In the genomic region with DNA sequence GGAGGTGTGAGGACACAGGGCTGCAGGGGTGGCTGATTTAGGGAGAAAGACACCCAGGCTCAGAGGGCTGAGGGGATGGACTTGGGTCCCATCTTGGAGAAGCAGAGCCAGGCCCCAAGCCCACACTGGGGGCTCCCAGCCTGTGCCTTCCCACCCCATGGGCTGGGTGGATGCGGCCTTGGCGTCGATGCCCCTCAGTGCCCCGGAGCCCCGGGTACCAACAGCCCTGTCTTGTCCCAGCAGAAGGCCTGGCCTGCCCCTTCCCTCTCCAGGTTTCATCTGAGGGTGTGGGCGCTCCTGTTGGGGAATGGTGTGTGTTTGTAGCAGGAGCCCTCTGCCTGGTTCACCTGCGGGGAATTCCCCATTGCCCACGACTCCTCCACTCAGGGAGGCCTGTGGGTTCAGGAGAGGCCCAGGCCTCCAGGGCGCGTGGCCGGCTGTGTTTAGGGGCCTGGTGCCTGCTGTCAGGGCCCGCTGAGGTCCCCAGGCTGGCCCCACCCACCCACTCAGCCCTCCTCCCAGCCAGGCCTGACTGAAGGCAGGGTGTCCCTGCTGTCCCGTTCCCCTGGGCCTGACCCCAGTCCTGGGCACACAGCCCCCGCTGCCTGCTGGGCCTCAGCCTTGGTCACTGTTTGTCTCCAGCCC, we compare ENCODE assay signal across 20 cellular contexts. TPM values are rescaled to one million over a fixed set of nuclear protein-coding genes. Genes with fewer than 3 reads are reported as not detected.
"Had no signal": no experiment of that assay in that cellular context is flagged by ENCODE, and none has a peak within 500 bp of the region (broad histone marks: within the 10 kb centered on the region; RNA-seq: fewer than 3 reads in every experiment).

No MANE protein-coding gene starts in this region.

- H3K9me3 ChIP-seq: heart right ventricle, lower lobe of right lung, thyroid gland, upper lobe of right lung had no signal

- H3K27ac ChIP-seq: heart right ventricle, lower lobe of right lung, neural progenitor cell, thyroid gland, upper lobe of right lung had no signal

- H2AFZ ChIP-seq: neural progenitor cell had no signal

- H3K9ac ChIP-seq: neural progenitor cell had no signal

- H3K27me3 ChIP-seq: neural progenitor cell, thyroid gland had no signal

- H3K4me1 ChIP-seq: lower lobe of right lung, neural progenitor cell, thyroid gland, upper lobe of right lung had no signal

- H3K27ac Mint-ChIP-seq: activated naive CD4-positive, alpha-beta T cell treated with anti-CD3 and anti-CD28 coated beads for 36 hours; dendritic cell treated with granulocyte-macrophage colony-stimulating factor and Interleukin-4, amounts not matched to agents 40 ng/mL and 50 ng/mL, for 4 days; neural progenitor cell; progenitor cell of endocrine pancreas had no signal

- H3K36me3 Mint-ChIP-seq: brain, naive B cell, neural progenitor cell had no signal

- DNase-seq: activated CD4-positive, alpha-beta T cell treated with anti-CD3 and anti-CD28 coated beads, Interleukin-2, amount 10 ng/mL, durations not matched to agents 24 days and 14 days; activated CD8-positive, alpha-beta memory T cell treated with anti-CD3 and anti-CD28 coated beads, Interleukin-2, amount 50 U/mL, for 48 hours; activated effector memory CD4-positive, alpha-beta T cell treated with Interleukin-2 at 50 U/mL for 16 hours; activated naive CD4-positive, alpha-beta T cell treated with anti-CD3 and anti-CD28 coated beads for 36 hours; activated T-cell treated with anti-CD3 and anti-CD28 coated beads, Interleukin-2, amount 50 U/mL, for 4 hours; effector CD4-positive, alpha-beta T cell; heart right ventricle; lower lobe of right lung; naive B cell; stimulated activated CD4-positive, alpha-beta T cell treated with anti-CD3 and anti-CD28 coated beads, Interleukin-4, amount 100 ng/mL, for 24 hours; stimulated activated naive CD8-positive, alpha-beta T cell treated with anti-CD3 and anti-CD28 coated beads, Interleukin-15, Interleukin-2, amounts not matched to agents 100 U/mL and 50 U/mL, for 24 hours; thyroid gland; upper lobe of right lung had no signal

- H3K36me3 ChIP-seq: heart right ventricle, lower lobe of right lung, neural progenitor cell, thyroid gland, upper lobe of right lung had no signal

- H3K4me3 Mint-ChIP-seq: activated naive CD4-positive, alpha-beta T cell treated with anti-CD3 and anti-CD28 coated beads for 36 hours; activated T-cell treated with anti-CD3 and anti-CD28 coated beads, Interleukin-2, amount 50 U/mL, for 4 hours; brain; dendritic cell treated with granulocyte-macrophage colony-stimulating factor and Interleukin-4, amounts not matched to agents 40 ng/mL and 50 ng/mL, for 4 days; neural progenitor cell had no signal

- H3K4me3 ChIP-seq: heart right ventricle, lower lobe of right lung, neural progenitor cell, thyroid gland, upper lobe of right lung had no signal

- H3K4me2 ChIP-seq: neural progenitor cell had no signal

- ATAC-seq: activated T-cell treated with anti-CD3 and anti-CD28 coated beads, Interleukin-2, amount 50 U/mL, for 4 hours; heart right ventricle; left lobe of liver; lower lobe of right lung; stimulated activated naive CD8-positive, alpha-beta T cell treated with anti-CD3 and anti-CD28 coated beads, Interleukin-15, Interleukin-2, amounts not matched to agents 100 U/mL and 50 U/mL, for 24 hours; upper lobe of right lung had no signal

- H3K9me3 Mint-ChIP-seq: activated CD4-positive, alpha-beta T cell treated with anti-CD3 and anti-CD28 coated beads, Interleukin-2, amount 10 ng/mL, durations not matched to agents 24 days and 14 days; activated naive CD4-positive, alpha-beta T cell treated with anti-CD3 and anti-CD28 coated beads for 36 hours; activated T-cell treated with anti-CD3 and anti-CD28 coated beads, Interleukin-2, amount 50 U/mL, for 4 hours; brain; dendritic cell treated with granulocyte-macrophage colony-stimulating factor and Interleukin-4, amounts not matched to agents 40 ng/mL and 50 ng/mL, for 4 days; naive B cell; neural progenitor cell; T-helper 1 cell treated with Interleukin-12 subunit alpha and Interleukin-12 subunit beta and Interleukin-4 antibody, amounts not matched to agents 30 μg/mL and 1 μg/mL, for 36 hours had no signal

RNA-seq across cellular contexts. Expression of a gene that starts 51.1 kb away (rescaled TPM):
- total RNA-seq: fibroblast of villous mesenchyme had no signal
